32 cellular contexts compared by ENCODE assay signal in genomic region chr13:59343993-59344780, GRCh38.
DNase-seq lines count a peak whose midpoint lies in the region; ATAC-seq and TF ChIP-seq lines count a peak whose summit lies in the region.
"Had no signal": no experiment of that assay in that cellular context is flagged by ENCODE, and none has a peak within 500 bp of the region (broad histone marks: within the 10 kb centered on the region; RNA-seq: fewer than 3 reads in every experiment).

No MANE protein-coding gene starts in this region.

- no peaks in the 10 kb centered on the region for H3K9me3 Mint-ChIP-seq in chondrocyte (ENCODE audit: low read depth)
- H3K9me3 Mint-ChIP-seq: stimulated activated naive CD8-positive, alpha-beta T cell treated with anti-CD3 and anti-CD28 coated beads, Interleukin-15, Interleukin-2, amounts not matched to agents 100 ng/mL and 50 ng/mL, for 24 hours had no signal

- no peak overlapping the region for H3K27ac Mint-ChIP-seq in chondrocyte (ENCODE audit: unreplicated experiment)
- H3K27ac Mint-ChIP-seq: activated CD8-positive, alpha-beta T cell treated with anti-CD3 and anti-CD28 coated beads, Interleukin-2, amount 10 ng/mL, durations not matched to agents 7 days and 5 days; activated naive CD8-positive, alpha-beta T cell; B cell; stimulated activated naive CD8-positive, alpha-beta T cell treated with anti-CD3 and anti-CD28 coated beads, Interleukin-15, Interleukin-2, amounts not matched to agents 100 ng/mL and 50 ng/mL, for 24 hours had no signal

- H3K79me2 ChIP-seq in OCI-LY3 (ENCODE audit: low read length): no peaks in the 10 kb centered on the region

- H3K4me3 Mint-ChIP-seq in chondrocyte (ENCODE audit: unreplicated experiment): no peak overlapping the region
- H3K4me3 Mint-ChIP-seq: activated CD8-positive, alpha-beta T cell treated with anti-CD3 and anti-CD28 coated beads, Interleukin-2, amount 10 ng/mL, durations not matched to agents 7 days and 5 days; activated naive CD8-positive, alpha-beta T cell; B cell; stimulated activated naive CD8-positive, alpha-beta T cell treated with anti-CD3 and anti-CD28 coated beads, Interleukin-15, Interleukin-2, amounts not matched to agents 100 ng/mL and 50 ng/mL, for 24 hours had no signal

- WGBS in spleen, 5 donors: 78 to 84% (median 81%) methylated on average over 7 of the region's 7 CpGs

- ATAC-seq in GM18520 (IDR thresholded peaks at IDR 0.05; ENCODE audit: unreplicated experiment) (no peak), HG02973 (IDR thresholded peaks at IDR 0.05; ENCODE audit: unreplicated experiment) (no peak)
- ATAC-seq: activated CD8-positive, alpha-beta T cell treated with anti-CD3 and anti-CD28 coated beads, Interleukin-2, amount 10 ng/mL, durations not matched to agents 7 days and 5 days; esophagus mucosa had no signal

- peaks cover 35% of the 10 kb centered on the region for H3K4me1 Mint-ChIP-seq in chondrocyte (ENCODE audit: low read depth)
- H3K4me1 Mint-ChIP-seq: B cell, IgD-negative memory B cell had no signal

- H3K36me3 ChIP-seq in OCI-LY3 (replicated peaks; ENCODE audit: low read depth, low read length): no peaks in the 10 kb centered on the region
- no peaks in the 10 kb centered on the region for H3K36me3 ChIP-seq in spleen
- H3K36me3 ChIP-seq: HAP-1, neutrophil had no signal

- no peak overlapping the region for H2AFZ ChIP-seq in OCI-LY3 (ENCODE audit: low read depth, low read length)

- no peak for TF ChIP-seq POLR2A in spleen (IDR thresholded peaks at IDR 0.05)

- H3K4me2 ChIP-seq in OCI-LY3 (ENCODE audit: low read length): no peak overlapping the region

- intact Hi-C loops in spleen (cut with DNase I; ENCODE audit: low total_unique reads): no loop called here

- H3K4me1 ChIP-seq in OCI-LY3 (ENCODE audit: low read length) (no peaks in the 10 kb centered on the region), spleen (peaks cover 0 to 8% (median 3%) of the 10 kb centered on the region in 6 donors)
- H3K4me1 ChIP-seq: HAP-1 had no signal

- no peak overlapping the region for H3K4me3 ChIP-seq in OCI-LY3 (ENCODE audit: low read length)
- H3K4me3 ChIP-seq in spleen: no peak overlapping the region
- H3K4me3 ChIP-seq: HAP-1, skin epidermis had no signal

- H3K9ac ChIP-seq in OCI-LY3 (ENCODE audit: low read length): no peak overlapping the region

- no peaks in the 10 kb centered on the region for H4K20me1 ChIP-seq in OCI-LY3 (ENCODE audit: insufficient read depth, low read length)

- H3K36me3 Mint-ChIP-seq in chondrocyte (ENCODE audit: low read depth): no peaks in the 10 kb centered on the region
- H3K36me3 Mint-ChIP-seq: activated naive CD8-positive, alpha-beta T cell; IgD-negative memory B cell had no signal

- TF ChIP-seq CTCF in OCI-LY3 (IDR thresholded peaks at IDR 0.05; ENCODE audit: low read depth, low read length): peak; percentile 12; the same call in 1 of the 2 replicates
- TF ChIP-seq CTCF in chondrocyte (IDR thresholded peaks at IDR 0.05): peak; percentile 29
- no peak for TF ChIP-seq CTCF in spleen (IDR thresholded peaks at IDR 0.05 in 8 of 11, conservative IDR thresholded peaks at IDR 0.05 in 3 of 11)

- H3K9me3 ChIP-seq in OCI-LY3 (ENCODE audit: insufficient read depth, low read length) (no peaks in the 10 kb centered on the region), spleen (no peaks in the 10 kb centered on the region)
- H3K9me3 ChIP-seq: HAP-1, neutrophil had no signal

- H3K27ac ChIP-seq in OCI-LY3 (ENCODE audit: low read length): no peak overlapping the region
- H3K27ac ChIP-seq in spleen: peak overlapping the region in 7 of 8 donors; percentile 2 to 83 (median 51)
- H3K27ac ChIP-seq: neutrophil, skin epidermis had no signal

- DNase-seq in NCI-H82 (lab: John Stamatoyannopoulos, UW): peak; percentile 32
- no peak for DNase-seq in NCI-H82 treated with DMSO at 0.1 percent for 48 hours (lab: John Stamatoyannopoulos, UW; ENCODE audit: unreplicated experiment)
- DNase-seq in chondrocyte (ENCODE audit: low spot score): no peak
- no peak for DNase-seq in spleen
- DNase-seq in GM19240 (ENCODE audit: insufficient read length, low spot score): no peak
- DNase-seq: activated CD4-positive, alpha-beta T cell treated with anti-CD3 and anti-CD28 coated beads for 1 hour; activated CD8-positive, alpha-beta T cell treated with anti-CD3 and anti-CD28 coated beads, Interleukin-2, amount 10 ng/mL, durations not matched to agents 7 days and 5 days; activated effector memory CD4-positive, alpha-beta T cell treated with Interleukin-2 at 50 U/mL for 16 hours; activated T-cell treated with anti-CD3 and anti-CD28 coated beads for 4 hours; anterior cingulate cortex; cortex of kidney; DMS79 treated with DMSO at 0.1 percent for 48 hours; foreskin fibroblast; GF-D8; head of caudate nucleus; mammary epithelial cell; NCI-H1105; NCI-H1930; NCI-H226; SHP77 treated with DMSO at 0.1 percent for 48 hours; T-helper 1 cell had no signal

- H3K27me3 ChIP-seq in OCI-LY3 (ENCODE audit: low read depth, low read length): no peaks in the 10 kb centered on the region
- H3K27me3 ChIP-seq in spleen (replicated peaks in 1 of 7): no peaks in the 10 kb centered on the region
- H3K27me3 ChIP-seq: neutrophil had no signal

- H3K27me3 Mint-ChIP-seq in chondrocyte (ENCODE audit: low read depth): no peaks in the 10 kb centered on the region
- H3K27me3 Mint-ChIP-seq: B cell; IgD-negative memory B cell; stimulated activated naive CD8-positive, alpha-beta T cell treated with anti-CD3 and anti-CD28 coated beads, Interleukin-15, Interleukin-2, amounts not matched to agents 100 ng/mL and 50 ng/mL, for 24 hours had no signal

Comparison
In these comparisons a context has a peak if more than half of its experiments do, and no peak if none do; other contexts are left out.
1. CTCF ChIP-seq: peak in OCI-LY3 (single experiment) and chondrocyte (single experiment); none in spleen (0 of 11).